In genomic region chr1:110211503-110212164, GRCh38 we compare ENCODE assay signal across 8 cellular contexts. TPM values are rescaled to one million over a fixed set of nuclear protein-coding genes. Genes with fewer than 3 reads are reported as not detected.
DNase-seq lines count a peak whose midpoint lies in the region; ATAC-seq, FAIRE-seq and TF ChIP-seq lines count a peak whose summit lies in the region.

No MANE protein-coding gene starts in this region.

- H3K4me1 ChIP-seq in Peyer's patch (peaks cover 3 to 28% (median 12%) of the 10 kb centered on the region in 4 donors), ectodermal cell (ENCODE audit: control insufficient read depth, insufficient read depth, low read length) (peaks cover 17% of the 10 kb centered on the region), neuronal stem cell (ENCODE audit: control insufficient read depth in 2 of 2, insufficient read depth in 1 of 2, low read depth in 1 of 2, low read length in 2 of 2) (peaks cover 12 to 22% of the 10 kb centered on the region in 2 donors)

- FAIRE-seq in RCC 7860 (lab: Jason Lieb, UNC): no peak

- H3K27me3 ChIP-seq in Peyer's patch: no peaks in the 10 kb centered on the region
- peaks cover 38% of the 10 kb centered on the region for H3K27me3 ChIP-seq in ectodermal cell (ENCODE audit: control insufficient read depth, insufficient read depth, low read length, poor library complexity, severe bottlenecking)
- H3K27me3 ChIP-seq in neuronal stem cell (ENCODE audit: control insufficient read depth in 3 of 3, insufficient read depth in 3 of 3, low read depth in 1 of 3, low read length in 3 of 3): peaks cover 12 to 78% (median 23%) of the 10 kb centered on the region in 3 experiments

- H3K36me3 ChIP-seq in Peyer's patch (no peaks in the 10 kb centered on the region), ectodermal cell (ENCODE audit: control insufficient read depth, insufficient read depth, low read length) (no peaks in the 10 kb centered on the region), neuronal stem cell (replicated peaks in 1 of 2; ENCODE audit: control insufficient read depth in 2 of 2, insufficient read depth in 2 of 2, low read length in 2 of 2) (no peaks in the 10 kb centered on the region)

- H2AK5ac ChIP-seq in neuronal stem cell (ENCODE audit: low read depth, low read length): peak overlapping the region; percentile 56

- no peak overlapping the region for H2BK120ac ChIP-seq in neuronal stem cell (ENCODE audit: low read depth, low read length)

- no peak for TF ChIP-seq POLR2A in Peyer's patch (IDR thresholded peaks at IDR 0.05)

- BruUV-seq in Calu3 (replicated peaks; lab: Mats Ljungman, UMichigan): TSS peak; percentile 31

- H3K18ac ChIP-seq in neuronal stem cell (ENCODE audit: low read length): peak overlapping the region; percentile 89

- H3K4me2 ChIP-seq in neuronal stem cell (ENCODE audit: insufficient read depth, low read length, poor library complexity, severe bottlenecking): peak overlapping the region; percentile 94

- H4K8ac ChIP-seq in neuronal stem cell (ENCODE audit: low read depth, low read length): no peak overlapping the region

- intact Hi-C loops in Calu3 (cut with micrococcal nuclease; ENCODE audit: unreplicated experiment): loop anchor here (5.0 kb wide), 1 partner anchor 81 kb away; no protein-coding TSS in a partner anchor

- peak overlapping the region; percentile 61 for H2BK5ac ChIP-seq in neuronal stem cell (ENCODE audit: low read length)

- H3K9ac ChIP-seq in neuronal stem cell (ENCODE audit: low read depth, low read length, poor library complexity): peak overlapping the region; percentile 51

- H3K9me3 ChIP-seq in Peyer's patch (no peaks in the 10 kb centered on the region), ectodermal cell (ENCODE audit: control insufficient read depth, low read length) (no peaks in the 10 kb centered on the region), neuronal stem cell (replicated peaks in 1 of 2; ENCODE audit: control insufficient read depth in 2 of 2, insufficient read depth in 1 of 2, low read depth in 1 of 2, low read length in 2 of 2) (no peaks in the 10 kb centered on the region)

- WGBS in ectodermal cell, 2 experiments: 4 to 5% methylated on average over 80 of the region's 80 CpGs
- no CpG with 5 or more reads among the region's 80 CpGs for WGBS in neuronal stem cell (ENCODE audit: extremely low coverage in 2 of 2, insufficient read length in 2 of 2, insufficient replicate concordance in 1 of 2), 2 donors

- H4K91ac ChIP-seq in neuronal stem cell (ENCODE audit: low read depth, low read length, poor library complexity): no peak overlapping the region

- H2BK12ac ChIP-seq in neuronal stem cell (ENCODE audit: low read length): peak overlapping the region; percentile 82

- H3K27ac ChIP-seq in Peyer's patch (peak overlapping the region in 1 of 4 donors; percentile 86), ectodermal cell (ENCODE audit: insufficient read depth, low read depth, low read length, poor library complexity, severe bottlenecking) (no peak overlapping the region), neuronal stem cell (replicated peaks; ENCODE audit: low read length) (no peak overlapping the region)

- H2AFZ ChIP-seq in neuronal stem cell (ENCODE audit: low read length): peak overlapping the region; percentile 98

- CTCF ChIA-PET in Calu3 (lab: Charles Lee): interaction anchor here (1.6 to 5.5 kb wide), 2 partner anchors 15 to 101 kb away, joined by 4 to 93 read pairs; no protein-coding TSS in a partner anchor

- peak overlapping the region; percentile 92 for H3K4me3 Mint-ChIP-seq in Calu3 (ENCODE audit: low read depth, unreplicated experiment)

- H3K36me3 Mint-ChIP-seq in Calu3 (ENCODE audit: insufficient read depth, unreplicated experiment): peaks cover 30% of the 10 kb centered on the region

- no peak for TF ChIP-seq CTCF in Calu3 (IDR thresholded peaks at IDR 0.05; ENCODE audit: unreplicated experiment)
- no peak for TF ChIP-seq CTCF in Peyer's patch (IDR thresholded peaks at IDR 0.05)

- H3K4ac ChIP-seq in neuronal stem cell (ENCODE audit: low read length): no peak overlapping the region

- no peaks in the 10 kb centered on the region for H3K9me3 Mint-ChIP-seq in Calu3 (ENCODE audit: low read depth, unreplicated experiment)

- H2BK15ac ChIP-seq in neuronal stem cell (ENCODE audit: low read length): peak overlapping the region; percentile 23

- ATAC-seq in GM21381 (IDR thresholded peaks at IDR 0.05; ENCODE audit: unreplicated experiment) (no peak), GM18909 (IDR thresholded peaks at IDR 0.05; ENCODE audit: poor library complexity, unreplicated experiment) (no peak)

- H3K79me1 ChIP-seq in neuronal stem cell (ENCODE audit: low read depth, low read length): no peaks in the 10 kb centered on the region

- peak overlapping the region; percentile 87 for H3K23ac ChIP-seq in neuronal stem cell (ENCODE audit: low read depth, low read length, poor library complexity)

- H3K4me3 ChIP-seq in Peyer's patch (peak overlapping the region; percentile 79 to 96 (median 90)), ectodermal cell (ENCODE audit: insufficient read depth, low read depth, low read length) (peak overlapping the region; percentile 54), neuronal stem cell (ENCODE audit: low read length in 2 of 2) (peak overlapping the region; percentile 57 to 86)

- H3K27ac Mint-ChIP-seq in Calu3 (ENCODE audit: unreplicated experiment): peak overlapping the region; percentile 72

- peak; percentile 7 for DNase-seq in Calu3
- DNase-seq in Peyer's patch: no peak
- no peak for DNase-seq in neuronal stem cell (ENCODE audit: low spot score)
- DNase-seq in RCC 7860 (ENCODE audit: low spot score): no peak
- DNase-seq in DMS79 treated with DMSO at 0.1 percent for 48 hours (lab: John Stamatoyannopoulos, UW): no peak

- H3K4me1 Mint-ChIP-seq in Calu3 (ENCODE audit: low read depth, unreplicated experiment): peaks cover 31% of the 10 kb centered on the region

- H3K14ac ChIP-seq in neuronal stem cell (ENCODE audit: low read length): no peak overlapping the region

- H3K27me3 Mint-ChIP-seq in Calu3 (ENCODE audit: unreplicated experiment): no peaks in the 10 kb centered on the region

RNA-seq across cellular contexts. Expression of gene KCNC4, which starts 1.5 kb away (rescaled TPM):
- 16.0 and 24.3 TPM in 2 replicates for total RNA-seq in Calu3 (2022)
- 10 to 100 TPM in 2 of 4 donors, 1 to 10 TPM in 2; 6.1 to 18.0 (median 10.4) TPM for total RNA-seq in Peyer's patch
- 5.0 TPM for polyA plus RNA-seq in ectodermal cell (2013, experiment 1 of 4)
- polyA plus RNA-seq in ectodermal cell (2013, experiment 2 of 4): 4.6 TPM
- polyA plus RNA-seq in ectodermal cell (2013, experiment 3 of 4): 4.5 TPM
- polyA plus RNA-seq in ectodermal cell (2013, experiment 4 of 4): 6.1 TPM
- polyA plus RNA-seq in neuronal stem cell (2013, experiment 1 of 2): 3.3 TPM
- 3.2 TPM for polyA plus RNA-seq in neuronal stem cell (2013, experiment 2 of 2)
